In the genomic region with DNA sequence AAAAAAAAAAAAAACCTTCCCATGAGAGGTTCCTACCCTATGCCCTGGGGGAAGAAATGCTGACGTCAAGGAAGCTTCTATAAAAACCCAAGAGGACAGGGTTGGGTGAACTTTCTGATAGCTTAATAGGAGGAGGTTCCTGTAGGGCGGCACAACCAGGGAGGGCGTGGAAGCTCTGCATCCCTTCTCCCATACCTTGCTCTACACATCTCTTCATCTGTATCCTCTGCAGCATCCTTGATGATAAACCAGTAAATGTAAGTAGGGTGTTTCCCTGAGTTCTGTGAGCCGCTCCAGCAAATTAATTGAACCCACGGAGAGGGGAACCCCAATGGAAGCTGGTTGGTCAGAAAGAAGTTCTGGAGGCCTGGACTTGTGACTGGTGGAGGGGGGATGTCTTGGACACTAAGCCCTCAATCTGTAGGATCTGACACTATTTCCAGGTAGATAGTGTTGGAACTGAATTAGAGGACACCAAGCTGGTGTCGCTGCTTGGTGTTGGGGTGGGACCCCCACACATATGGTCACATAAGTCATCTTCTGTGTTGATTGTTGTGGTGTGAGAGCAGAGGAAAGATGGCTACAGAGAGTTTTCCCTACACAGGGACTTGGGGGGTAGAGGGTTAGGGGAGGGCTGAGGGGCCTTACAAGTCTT, we compare ENCODE assay signal across 9 cellular contexts.
DNase-seq lines count a peak whose midpoint lies in the region; ATAC-seq and TF ChIP-seq lines count a peak whose summit lies in the region.
"Had no signal": no experiment of that assay in that cellular context is flagged by ENCODE, and none has a peak within 500 bp of the region (broad histone marks: within the 10 kb centered on the region; RNA-seq: fewer than 3 reads in every experiment).

No MANE protein-coding gene starts in this region.

- no peak overlapping the region for H3K4me3 Mint-ChIP-seq in activated CD4-positive, alpha-beta T cell treated with anti-CD3 and anti-CD28 coated beads, Interleukin-2, amount 10 ng/mL, durations not matched to agents 7 days and 5 days
- H3K4me3 Mint-ChIP-seq in natural killer cell treated with Interleukin-12 subunit alpha and Interleukin-12 subunit beta and Interleukin-15 and Interleukin-18, amount 100 ng/mL, for 72 hours = no peak overlapping the region
- H3K4me3 Mint-ChIP-seq: activated CD8-positive, alpha-beta memory T cell treated with anti-CD3 and anti-CD28 coated beads, Interleukin-2, amount 10 ng/mL, durations not matched to agents 7 days and 5 days had no signal

- peak overlapping the region; percentile 96 for H3K27ac ChIP-seq in OCI-LY1 (ENCODE audit: low read depth, low read length, poor library complexity, severe bottlenecking)
- no peak overlapping the region for H3K27ac ChIP-seq in GM23248

- ATAC-seq in GM21619 (IDR thresholded peaks at IDR 0.05; ENCODE audit: unreplicated experiment) = peak; percentile 45
- no peak for ATAC-seq in natural killer cell treated with Interleukin-12 subunit alpha and Interleukin-12 subunit beta and Interleukin-15 and Interleukin-18, amount 100 ng/mL, for 72 hours
- ATAC-seq in HG03521 (IDR thresholded peaks at IDR 0.05; ENCODE audit: unreplicated experiment) = no peak
- ATAC-seq: activated CD8-positive, alpha-beta memory T cell treated with anti-CD3 and anti-CD28 coated beads, Interleukin-2, amount 10 ng/mL, durations not matched to agents 7 days and 5 days had no signal

- in situ Hi-C loops in GM23248 (cut with MboI) = no loop called here

- H3K9ac ChIP-seq in OCI-LY1 (ENCODE audit: low read length) (peak overlapping the region; percentile 89), GM23248 (no peak overlapping the region)

- H2AFZ ChIP-seq in OCI-LY1 (ENCODE audit: low read length) (no peak overlapping the region), GM23248 (no peak overlapping the region)

- peaks cover 7% of the 10 kb centered on the region for H3K9me3 Mint-ChIP-seq in activated CD4-positive, alpha-beta T cell treated with anti-CD3 and anti-CD28 coated beads, Interleukin-2, amount 10 ng/mL, durations not matched to agents 7 days and 5 days
- no peaks in the 10 kb centered on the region for H3K9me3 Mint-ChIP-seq in natural killer cell treated with Interleukin-12 subunit alpha and Interleukin-12 subunit beta and Interleukin-15 and Interleukin-18, amount 100 ng/mL, for 72 hours

- H3K4me3 ChIP-seq in OCI-LY1 (ENCODE audit: low read depth, low read length, poor library complexity, severe bottlenecking) = peak overlapping the region; percentile 75
- H3K4me3 ChIP-seq in GM23248 = no peak overlapping the region

- no peaks in the 10 kb centered on the region for H3K9me2 ChIP-seq in OCI-LY1 (ENCODE audit: low read depth, low read length)
- H3K9me2 ChIP-seq in GM23248 (ENCODE audit: insufficient read depth) = no peaks in the 10 kb centered on the region

- peak overlapping the region; percentile 91 for H3K4me2 ChIP-seq in OCI-LY1 (ENCODE audit: low read length)
- no peak overlapping the region for H3K4me2 ChIP-seq in GM23248 (ENCODE audit: unreplicated experiment)

- H3K36me3 ChIP-seq in OCI-LY1 (ENCODE audit: insufficient read depth, low read length) = peaks cover 26% of the 10 kb centered on the region
- no peaks in the 10 kb centered on the region for H3K36me3 ChIP-seq in GM23248 (ENCODE audit: low read depth)

- DNase-seq in activated CD4-positive, alpha-beta T cell treated with anti-CD3 and anti-CD28 coated beads, Interleukin-2, amount 10 ng/mL, durations not matched to agents 7 days and 5 days = no peak
- no peak for DNase-seq in activated CD4-positive, alpha-beta T cell treated with anti-CD3 and anti-CD28 coated beads, Interleukin-2, amount 50 U/mL, for 4 hours
- no peak for DNase-seq in natural killer cell treated with Interleukin-12 subunit alpha and Interleukin-12 subunit beta and Interleukin-15 and Interleukin-18, amount 100 ng/mL, for 72 hours (ENCODE audit: low spot score)
- DNase-seq in GM23248 = no peak
- no peak for DNase-seq in NCI-H2196 (lab: John Stamatoyannopoulos, UW; ENCODE audit: unreplicated experiment)
- DNase-seq: activated CD8-positive, alpha-beta memory T cell treated with anti-CD3 and anti-CD28 coated beads, Interleukin-2, amount 10 ng/mL, durations not matched to agents 7 days and 5 days had no signal

- H4K20me1 ChIP-seq in OCI-LY1 (ENCODE audit: insufficient read depth, low read length) = no peaks in the 10 kb centered on the region
- H4K20me1 ChIP-seq in GM23248 (ENCODE audit: insufficient read depth) = no peaks in the 10 kb centered on the region

- CTCF ChIA-PET in activated CD4-positive, alpha-beta T cell treated with anti-CD3 and anti-CD28 coated beads, Interleukin-2, amount 10 ng/mL, durations not matched to agents 7 days and 5 days (lab: Charles Lee) = interaction anchor here (0.6 kb wide), 1 partner anchor 113 kb away, joined by 3 read pairs; no protein-coding TSS in a partner anchor

- no peaks in the 10 kb centered on the region for H3K27me3 Mint-ChIP-seq in activated CD4-positive, alpha-beta T cell treated with anti-CD3 and anti-CD28 coated beads, Interleukin-2, amount 10 ng/mL, durations not matched to agents 7 days and 5 days
- H3K27me3 Mint-ChIP-seq in natural killer cell treated with Interleukin-12 subunit alpha and Interleukin-12 subunit beta and Interleukin-15 and Interleukin-18, amount 100 ng/mL, for 72 hours = no peaks in the 10 kb centered on the region
- H3K27me3 Mint-ChIP-seq: activated CD8-positive, alpha-beta memory T cell treated with anti-CD3 and anti-CD28 coated beads, Interleukin-2, amount 10 ng/mL, durations not matched to agents 7 days and 5 days had no signal

- peaks cover 27% of the 10 kb centered on the region for H3K79me2 ChIP-seq in OCI-LY1 (ENCODE audit: insufficient read depth, low read length)
- H3K79me2 ChIP-seq in GM23248 (ENCODE audit: insufficient read depth) = no peaks in the 10 kb centered on the region

- H3F3A ChIP-seq in OCI-LY1 (ENCODE audit: insufficient read depth, low read length) (0 out of 2 replicates have a peak, but pooled peaks cover 17% of the 10 kb centered on the region), GM23248 (ENCODE audit: insufficient read depth) (no peaks in the 10 kb centered on the region)

- H3K4me1 ChIP-seq in OCI-LY1 (ENCODE audit: insufficient read depth, low read length, severe bottlenecking) = peaks cover 95% of the 10 kb centered on the region
- no peaks in the 10 kb centered on the region for H3K4me1 ChIP-seq in GM23248 (ENCODE audit: insufficient read depth)

- POLR2A ChIA-PET in activated CD4-positive, alpha-beta T cell treated with anti-CD3 and anti-CD28 coated beads, Interleukin-2, amount 10 ng/mL, durations not matched to agents 7 days and 5 days (lab: Charles Lee) = interaction anchor here (0.6 kb wide), 1 partner anchor 91 kb away, joined by 3 read pairs; no protein-coding TSS in a partner anchor

- H3K9me3 ChIP-seq in OCI-LY1 (ENCODE audit: low read length) (no peaks in the 10 kb centered on the region), GM23248 (ENCODE audit: low read depth) (no peaks in the 10 kb centered on the region)

- no peak; the same call in 1 of the 2 replicates for TF ChIP-seq CTCF in OCI-LY1 (IDR thresholded peaks at IDR 0.05; ENCODE audit: low read length)

- H3K4me1 Mint-ChIP-seq in activated CD4-positive, alpha-beta T cell treated with anti-CD3 and anti-CD28 coated beads, Interleukin-2, amount 10 ng/mL, durations not matched to agents 7 days and 5 days = peaks cover 65% of the 10 kb centered on the region
- peaks cover 42 to 44% of the 10 kb centered on the region in 2 donors for H3K4me1 Mint-ChIP-seq in natural killer cell treated with Interleukin-12 subunit alpha and Interleukin-12 subunit beta and Interleukin-15 and Interleukin-18, amount 100 ng/mL, for 72 hours (ENCODE audit: low read depth in 2 of 2)

- H3K36me3 Mint-ChIP-seq in activated CD4-positive, alpha-beta T cell treated with anti-CD3 and anti-CD28 coated beads, Interleukin-2, amount 10 ng/mL, durations not matched to agents 7 days and 5 days (ENCODE audit: low read depth) = peaks cover 42% of the 10 kb centered on the region
- peaks cover 6% of the 10 kb centered on the region for H3K36me3 Mint-ChIP-seq in natural killer cell treated with Interleukin-12 subunit alpha and Interleukin-12 subunit beta and Interleukin-15 and Interleukin-18, amount 100 ng/mL, for 72 hours

- WGBS in GM23248 (ENCODE audit: low coverage in 1 of 2, low lambda C conversion rate in 2 of 2, missing lambda C conversion rate in 2 of 2), 2 experiments = 57 to 68% methylated on average over 6 of the region's 6 CpGs

- no peaks in the 10 kb centered on the region for H3K27me3 ChIP-seq in OCI-LY1 (ENCODE audit: insufficient read depth, low read length)
- H3K27me3 ChIP-seq in GM23248 (replicated peaks; ENCODE audit: insufficient read depth) = peaks cover 26% of the 10 kb centered on the region; the same call in 1 of the 2 replicates

- peak overlapping the region; percentile 80 for H3K27ac Mint-ChIP-seq in activated CD4-positive, alpha-beta T cell treated with anti-CD3 and anti-CD28 coated beads, Interleukin-2, amount 10 ng/mL, durations not matched to agents 7 days and 5 days
- H3K27ac Mint-ChIP-seq in natural killer cell treated with Interleukin-12 subunit alpha and Interleukin-12 subunit beta and Interleukin-15 and Interleukin-18, amount 100 ng/mL, for 72 hours = peak overlapping the region; percentile 40 to 68
- H3K27ac Mint-ChIP-seq: activated CD8-positive, alpha-beta memory T cell treated with anti-CD3 and anti-CD28 coated beads, Interleukin-2, amount 10 ng/mL, durations not matched to agents 7 days and 5 days had no signal
